Comparison of ENCODE assay signal across 1 cellular context in genomic region chr13:24894277-24894971, GRCh38.
TF ChIP-seq lines count a peak whose summit lies in the region.

No MANE protein-coding gene starts in this region.

TF ChIP-seq in GM23338, 12 proteins besides CTCF, POLR2A, EP300 and RAD21 (continued from another document):
- no peak for TF ChIP-seq ZNF462 (CRISPR knock-in tag; IDR thresholded peaks at IDR 0.05)
